ENCODE assay signal across 12 cellular contexts in genomic region chr6:134041093-134041492, GRCh38. TPM values are rescaled to one million over a fixed set of nuclear protein-coding genes. Genes with fewer than 3 reads are reported as not detected.
DNase-seq lines count a peak whose midpoint lies in the region; ATAC-seq, FAIRE-seq and TF ChIP-seq lines count a peak whose summit lies in the region.
"Had no signal": no experiment of that assay in that cellular context is flagged by ENCODE, and none has a peak within 500 bp of the region (broad histone marks: within the 10 kb centered on the region; RNA-seq: fewer than 3 reads in every experiment).

No MANE protein-coding gene starts in this region.

- H3K4me1 Mint-ChIP-seq in T-helper 17 cell: peaks cover 5% of the 10 kb centered on the region

- H3K9me1 ChIP-seq in keratinocyte (ENCODE audit: control insufficient read depth, extremely low read depth, insufficient read depth, low read length): no peaks in the 10 kb centered on the region

- H3K79me2 ChIP-seq in keratinocyte (ENCODE audit: control insufficient read depth, insufficient read depth, low read length): no peaks in the 10 kb centered on the region

- H3K36me3 ChIP-seq in keratinocyte (ENCODE audit: control insufficient read depth in 2 of 2, extremely low read depth in 1 of 2, insufficient read depth in 2 of 2, low read length in 2 of 2) (no peaks in the 10 kb centered on the region), gastroesophageal sphincter (no peaks in the 10 kb centered on the region)

- peaks cover 16% of the 10 kb centered on the region for H3K27me3 Mint-ChIP-seq in T-helper 17 cell

- no peak overlapping the region for H2AFZ ChIP-seq in keratinocyte (ENCODE audit: control insufficient read depth, low read length)

- no peak for TF ChIP-seq POLR2A in gastroesophageal sphincter (IDR thresholded peaks at IDR 0.05)

- H3K4me2 ChIP-seq in keratinocyte (ENCODE audit: control insufficient read depth, extremely low read depth, insufficient read depth, low read depth, low read length): no peak overlapping the region

- H3K9ac ChIP-seq in keratinocyte (ENCODE audit: control insufficient read depth, extremely low read depth, insufficient read depth, low read length): no peak overlapping the region

- no peaks in the 10 kb centered on the region for H3K27me3 ChIP-seq in keratinocyte (ENCODE audit: control insufficient read depth, extremely low read depth, insufficient read depth, low read length)
- no peaks in the 10 kb centered on the region for H3K27me3 ChIP-seq in gastroesophageal sphincter

- H3K27ac ChIP-seq in keratinocyte (ENCODE audit: control insufficient read depth, insufficient read depth, low read length): no peak overlapping the region
- no peak overlapping the region for H3K27ac ChIP-seq in gastroesophageal sphincter

- no peak for TF ChIP-seq EP300 in gastroesophageal sphincter (IDR thresholded peaks at IDR 0.05)

- H3K36me3 Mint-ChIP-seq in T-helper 17 cell (ENCODE audit: low read depth): peaks cover 7% of the 10 kb centered on the region

- no peaks in the 10 kb centered on the region for H3K9me3 ChIP-seq in keratinocyte (ENCODE audit: control insufficient read depth, low read depth, low read length)
- no peaks in the 10 kb centered on the region for H3K9me3 ChIP-seq in T-helper 17 cell (ENCODE audit: control insufficient read depth, low read length, poor library complexity, severe bottlenecking)
- no peaks in the 10 kb centered on the region for H3K9me3 ChIP-seq in gastroesophageal sphincter
- H3K9me3 ChIP-seq: mucosa of descending colon had no signal

- H3K4me3 ChIP-seq in keratinocyte (ENCODE audit: control insufficient read depth in 2 of 3, extremely low read depth in 1 of 3, insufficient read depth in 2 of 3, low read depth in 1 of 3, low read length in 3 of 3) (no peak overlapping the region), gastroesophageal sphincter (no peak overlapping the region)
- H3K4me3 ChIP-seq: mucosa of descending colon had no signal

- no peak overlapping the region for H3K27ac Mint-ChIP-seq in T-helper 17 cell

- dilution Hi-C loops in keratinocyte (cut with MboI; ENCODE audit: extremely low pct_ligation_motif_present, low sequenced_read_pairs): no loop called here

- peak; percentile 44 for FAIRE-seq in keratinocyte (lab: Jason Lieb, UNC)
- FAIRE-seq: frontal cortex had no signal

- TF ChIP-seq CTCF in keratinocyte (optimal IDR thresholded peaks at IDR 0.05 in 1 of 3, IDR thresholded peaks at IDR 0.05 in 1 of 3, conservative IDR thresholded peaks at IDR 0.05 in 1 of 3; ENCODE audit: extremely low read depth in 1 of 3, insufficient read depth in 2 of 3, low read length in 3 of 3) (no peak), gastroesophageal sphincter (IDR thresholded peaks at IDR 0.05) (no peak)

- ATAC-seq in GM21737 (IDR thresholded peaks at IDR 0.05; ENCODE audit: unreplicated experiment) (no peak), T-helper 17 cell (no peak), gastroesophageal sphincter (no peak)
- ATAC-seq: mucosa of descending colon had no signal

- no peaks in the 10 kb centered on the region for H4K20me1 ChIP-seq in keratinocyte (ENCODE audit: control insufficient read depth, extremely low read depth, insufficient read depth, low read length)

- no peak overlapping the region for H3K4me3 Mint-ChIP-seq in T-helper 17 cell

- peak; percentile 59 for DNase-seq in DMS53 treated with DMSO at 0.1 percent for 48 hours (lab: John Stamatoyannopoulos, UW; ENCODE audit: unreplicated experiment)
- peak; percentile 60 for DNase-seq in MV-4-11 (lab: John Stamatoyannopoulos, UW)
- DNase-seq in amniotic epithelial cell (ENCODE audit: low read depth): peak; percentile 83
- DNase-seq in keratinocyte (ENCODE audit: low read depth, low spot score): no peak
- no peak for DNase-seq in islet precursor cell
- DNase-seq in T-helper 17 cell: no peak
- DNase-seq: activated CD4-positive, alpha-beta T cell treated with anti-CD3 and anti-CD28 coated beads, Interleukin-2, amount 50 U/mL, for 4 hours; mucosa of descending colon; NCI-H1105 had no signal

- H3K4me1 ChIP-seq in keratinocyte (ENCODE audit: control insufficient read depth, extremely low read depth, insufficient read depth, low read length): peaks cover 14% of the 10 kb centered on the region
- peaks cover under 1 to 11% (median 2%) of the 10 kb centered on the region in 3 donors for H3K4me1 ChIP-seq in gastroesophageal sphincter

RNA-seq across cellular contexts. Expression of gene SLC2A12, which starts 11.3 kb away (rescaled TPM):
- polyA plus RNA-seq in keratinocyte: 1.2 to 5.4 TPM (median 2.2 TPM) in 3 replicates
- 0.54 TPM for polyA plus RNA-seq in keratinocyte (2011; ENCODE audit: low read depth)
- 0.94 and 2.8 TPM in 2 replicates for polyA plus RNA-seq in keratinocyte (2011; cell fraction: cytosol; rRNA removed)
- polyA plus RNA-seq in keratinocyte (2011; cell fraction: nucleus; rRNA removed): 4.7 and 6.7 TPM in 2 replicates
- 0.85 and 2.1 TPM in 2 replicates for polyA plus RNA-seq in keratinocyte (2012; ENCODE audit: low replicate concordance)
- polyA minus RNA-seq in keratinocyte: 0.82 to 7.3 TPM (median 2.5 TPM) in 3 replicates
- polyA minus RNA-seq in keratinocyte (2011; cell fraction: cytosol; rRNA and poly(A)+ RNA removed): 2.3 TPM
- 9.0 and 9.9 TPM in 2 replicates for polyA minus RNA-seq in keratinocyte (2011; cell fraction: nucleus; rRNA and poly(A)+ RNA removed)
- total RNA-seq in T-helper 17 cell (not detected), gastroesophageal sphincter (10 to 100 TPM; 22.8 to 70.5 (median 42.0) TPM)

Comparison
In these comparisons a context has a peak if more than half of its experiments do, and no peak if none do; other contexts are left out.
1. DNase-seq: peak in DMS53 treated with DMSO at 0.1 percent for 48 hours (single experiment), MV-4-11 (single experiment) and amniotic epithelial cell (single experiment); none in keratinocyte (single experiment), islet precursor cell (single experiment) and T-helper 17 cell (0 of 3).
2. RNA of gene SLC2A12, which starts 11.3 kb away (total RNA-seq): 22.8 to 70.5 TPM in gastroesophageal sphincter; not detected in T-helper 17 cell; every median in the first group is over 10 times any median in the second.